Comparison of ENCODE assay signal across 11 cellular contexts in the genomic region with DNA sequence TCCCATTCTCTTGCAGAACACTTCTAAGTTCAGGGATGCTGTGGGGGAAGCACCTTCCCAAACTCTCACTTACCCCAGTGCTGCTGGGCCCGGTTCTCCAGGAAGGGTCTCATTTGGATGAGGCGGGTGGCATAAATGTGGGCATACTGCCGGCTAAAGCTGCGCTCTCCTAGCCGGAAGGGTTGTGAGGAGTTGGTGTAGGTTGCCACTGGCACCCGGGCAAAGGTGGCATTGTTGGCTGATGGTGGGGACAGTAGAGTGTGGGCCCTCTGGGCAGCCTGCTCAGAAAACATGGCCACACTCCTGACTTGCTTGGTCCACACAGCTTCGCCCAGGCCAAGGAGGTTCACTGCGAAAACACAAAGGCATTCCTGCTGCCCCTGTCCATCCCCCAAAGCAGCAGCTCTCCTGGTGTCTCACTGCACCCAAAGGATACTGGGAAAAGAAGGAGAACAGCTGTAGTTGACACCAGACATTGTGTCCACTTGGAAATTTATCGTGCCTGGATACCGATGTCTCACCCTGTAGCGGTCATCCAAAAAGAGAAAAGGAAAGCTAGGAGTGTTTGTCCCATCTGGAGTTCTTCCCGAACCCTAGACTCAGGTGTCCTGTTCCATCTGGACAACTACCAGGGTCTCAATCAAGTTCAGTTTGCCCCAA. TPM values are rescaled to one million over a fixed set of nuclear protein-coding genes. Genes with fewer than 3 reads are reported as not detected.
DNase-seq lines count a peak whose midpoint lies in the region; ATAC-seq, FAIRE-seq and TF ChIP-seq lines count a peak whose summit lies in the region.
"Had no signal": no experiment of that assay in that cellular context is flagged by ENCODE, and none has a peak within 500 bp of the region (broad histone marks: within the 10 kb centered on the region; RNA-seq: fewer than 3 reads in every experiment).

No MANE protein-coding gene starts in this region.

- H2AFZ ChIP-seq in DND-41 (ENCODE audit: low read depth, low read length) (no peak overlapping the region), Karpas-422 (ENCODE audit: low read length) (no peak overlapping the region), mammary epithelial cell (ENCODE audit: low read depth, low read length) (no peak overlapping the region), osteoblast (ENCODE audit: low read length) (no peak overlapping the region)

- WGBS in mammary epithelial cell (ENCODE audit: low coverage, missing lambda C conversion rate): 97% methylated on average over 12 of the region's 12 CpGs

- H3K4me1 ChIP-seq in DND-41 (ENCODE audit: insufficient read depth, low read length) (peaks cover 49% of the 10 kb centered on the region), Karpas-422 (ENCODE audit: low read length) (peaks cover 28% of the 10 kb centered on the region), mammary epithelial cell (ENCODE audit: insufficient read depth, low read length) (peaks cover 20% of the 10 kb centered on the region), osteoblast (ENCODE audit: insufficient read depth, low read length) (peaks cover 11% of the 10 kb centered on the region)

- H4K20me1 ChIP-seq in DND-41 (ENCODE audit: insufficient read depth, low read length): peaks cover 24% of the 10 kb centered on the region; the same call in 1 of the 2 replicates
- H4K20me1 ChIP-seq in Karpas-422 (ENCODE audit: insufficient read depth, low read depth, low read length): peaks cover 5% of the 10 kb centered on the region; the same call in 1 of the 2 replicates
- H4K20me1 ChIP-seq in mammary epithelial cell (ENCODE audit: insufficient read depth, low read length): no peaks in the 10 kb centered on the region
- no peaks in the 10 kb centered on the region for H4K20me1 ChIP-seq in osteoblast (ENCODE audit: insufficient read depth, low read length)

- H3K9ac ChIP-seq in DND-41 (ENCODE audit: low read depth, low read length) (peak overlapping the region; percentile 67), Karpas-422 (ENCODE audit: low read length) (peak overlapping the region; percentile 75), mammary epithelial cell (ENCODE audit: insufficient read depth, low read length) (no peak overlapping the region)

- intact Hi-C loops in mammary epithelial cell (cut with micrococcal nuclease): loop anchor here (2.0 to 5.0 kb wide), 2 partner anchors 50 to 75 kb away; no protein-coding TSS in a partner anchor

- dilution Hi-C loops in mammary epithelial cell (cut with HindIII; ENCODE audit: low sequenced_read_pairs): no loop called here

- CTCF ChIA-PET in mammary epithelial cell (lab: Charles Lee; ENCODE audit: low non-redundant PET): interaction anchor here (1.5 kb wide), 1 partner anchor 50 kb away, joined by 5 read pairs; no protein-coding TSS in a partner anchor

- ATAC-seq in DND-41 (ENCODE audit: insufficient read depth, low read depth) (no peak), HG02870 (IDR thresholded peaks at IDR 0.05; ENCODE audit: unreplicated experiment) (no peak)

- no peak for DNase-seq in DND-41
- no peak for DNase-seq in Karpas-422
- DNase-seq in mammary epithelial cell: no peak
- peak; percentile 58 for DNase-seq in osteoblast (ENCODE audit: insufficient read length, low spot score, missing footprints)
- no peak for DNase-seq in GM20000 (ENCODE audit: low spot score)
- DNase-seq in GM12892 (ENCODE audit: insufficient read length): no peak
- DNase-seq in GM19239 (ENCODE audit: insufficient read length, low spot score): no peak
- DNase-seq: brain microvascular endothelial cell, T-helper 9 cell had no signal

- H3K27ac ChIP-seq in DND-41 (ENCODE audit: low read length): peak overlapping the region; percentile 51
- H3K27ac ChIP-seq in Karpas-422 (ENCODE audit: low read length): peak overlapping the region; percentile 58
- no peak overlapping the region for H3K27ac ChIP-seq in mammary epithelial cell (ENCODE audit: insufficient read depth, low read depth, low read length)
- H3K27ac ChIP-seq in osteoblast (ENCODE audit: low read depth, low read length): no peak overlapping the region

- H3K79me2 ChIP-seq in DND-41 (ENCODE audit: insufficient read depth, low read length): peaks cover 57% of the 10 kb centered on the region
- H3K79me2 ChIP-seq in Karpas-422 (ENCODE audit: low read length): peaks cover 38% of the 10 kb centered on the region
- peaks cover 40% of the 10 kb centered on the region for H3K79me2 ChIP-seq in mammary epithelial cell (ENCODE audit: insufficient read depth, low read length)
- peaks cover 40% of the 10 kb centered on the region for H3K79me2 ChIP-seq in osteoblast (ENCODE audit: insufficient read depth, low read length)

- no peaks in the 10 kb centered on the region for H3K9me3 ChIP-seq in DND-41 (ENCODE audit: insufficient read depth, low read length, severe bottlenecking)
- no peaks in the 10 kb centered on the region for H3K9me3 ChIP-seq in Karpas-422 (ENCODE audit: low read length)
- no peaks in the 10 kb centered on the region for H3K9me3 ChIP-seq in mammary epithelial cell (replicated peaks; ENCODE audit: insufficient read depth, low read length)
- H3K9me3 ChIP-seq in osteoblast (ENCODE audit: low read depth, low read length): no peaks in the 10 kb centered on the region

- H3K4me2 ChIP-seq in DND-41 (ENCODE audit: insufficient read depth, low read length): peak overlapping the region; percentile 95
- H3K4me2 ChIP-seq in Karpas-422 (ENCODE audit: low read depth, low read length, poor library complexity, severe bottlenecking): peak overlapping the region; percentile 92
- peak overlapping the region; percentile 96 for H3K4me2 ChIP-seq in mammary epithelial cell (ENCODE audit: insufficient read depth, low read depth, low read length)
- H3K4me2 ChIP-seq in osteoblast (ENCODE audit: insufficient read depth, low read length): peak overlapping the region; percentile 99

- H3K27me3 ChIP-seq in DND-41 (ENCODE audit: insufficient read depth, low read length, poor library complexity): no peaks in the 10 kb centered on the region
- H3K27me3 ChIP-seq in Karpas-422 (ENCODE audit: low read length): no peaks in the 10 kb centered on the region
- H3K27me3 ChIP-seq in mammary epithelial cell (ENCODE audit: insufficient read depth, low read length): no peaks in the 10 kb centered on the region
- H3K27me3 ChIP-seq in osteoblast (ENCODE audit: insufficient read depth, low read length): no peaks in the 10 kb centered on the region
- H3K27me3 ChIP-seq: brain microvascular endothelial cell had no signal

- H3K36me3 ChIP-seq in DND-41 (ENCODE audit: insufficient read depth, low read length) (peaks cover 49% of the 10 kb centered on the region), Karpas-422 (ENCODE audit: insufficient read depth, low read length) (peaks cover 20% of the 10 kb centered on the region), mammary epithelial cell (ENCODE audit: insufficient read depth, low read length) (peaks cover 11% of the 10 kb centered on the region), osteoblast (ENCODE audit: insufficient read depth, low read length) (peaks cover 26% of the 10 kb centered on the region)

- no peak for FAIRE-seq in GM12892 (lab: Jason Lieb, UNC)
- no peak for FAIRE-seq in GM19239 (lab: Jason Lieb, UNC)
- FAIRE-seq: frontal cortex had no signal

- no peaks in the 10 kb centered on the region for H3K9me2 ChIP-seq in Karpas-422 (replicated peaks; ENCODE audit: insufficient read depth, low read length)

- in situ Hi-C loops in mammary epithelial cell (cut with MboI; ENCODE audit: low sequenced_read_pairs in 2 of 2): no loop called here

- H3K4me3 ChIP-seq in DND-41 (ENCODE audit: low read depth in 1 of 2, low read length in 2 of 2): peak overlapping the region; percentile 66 to 77; a peak in 3 of 4 replicates
- H3K4me3 ChIP-seq in Karpas-422 (ENCODE audit: low read length): peak overlapping the region; percentile 72
- peak overlapping the region in 2 of 3 experiments; percentile 84 to 89 for H3K4me3 ChIP-seq in mammary epithelial cell (replicated peaks in 1 of 3; ENCODE audit: insufficient read depth in 1 of 3, low read depth in 2 of 3, low read length in 3 of 3)
- no peak overlapping the region for H3K4me3 ChIP-seq in osteoblast (ENCODE audit: insufficient read depth, low read length)

- no peak for TF ChIP-seq POLR2A in GM12892 (IDR thresholded peaks at IDR 0.05; ENCODE audit: low read depth, low read length)

- BruUV-seq in mammary epithelial cell (replicated peaks; lab: Mats Ljungman, UMichigan): no TSS peak

- TF ChIP-seq CTCF in DND-41 (IDR thresholded peaks at IDR 0.05; ENCODE audit: borderline replicate concordance, extremely low read depth, low read length, poor library complexity, severe bottlenecking): no peak
- TF ChIP-seq CTCF in mammary epithelial cell (conservative IDR thresholded peaks at IDR 0.05 in 1 of 2, IDR thresholded peaks at IDR 0.05 in 1 of 2; ENCODE audit: extremely low read depth in 1 of 2, insufficient read depth in 1 of 2, low read depth in 1 of 2, low read length in 2 of 2): no peak
- TF ChIP-seq CTCF in osteoblast (IDR thresholded peaks at IDR 0.05; ENCODE audit: extremely low read depth, low read depth, low read length): no peak
- TF ChIP-seq CTCF in GM20000 (IDR thresholded peaks at IDR 0.05; ENCODE audit: extremely low read depth, missing control alignments): no peak

RNA-seq across cellular contexts. Expression of gene POLD2, which starts 1.5 kb away (rescaled TPM):
- 165 and 217 TPM in 2 replicates for total RNA-seq in Karpas-422 (2014; rRNA removed; shearing (Covaris generic); ENCODE audit: low replicate concordance)
- total RNA-seq in mammary epithelial cell: 100 to 1,000 TPM in 1 of 2 donors, 10 to 100 TPM in 1; 72.8 to 144 TPM
- polyA plus RNA-seq in mammary epithelial cell: 187 TPM
- 144 TPM for polyA minus RNA-seq in mammary epithelial cell
- total RNA-seq in osteoblast: 69.2 and 80.3 TPM in 2 replicates
- polyA plus RNA-seq in GM12892 (2012; ENCODE audit: missing spikeins): 112 TPM

RNA-seq across cellular contexts. Expression of gene AEBP1, which starts 17.7 kb away (rescaled TPM):
- total RNA-seq in Karpas-422 (2014; rRNA removed; shearing (Covaris generic); ENCODE audit: low replicate concordance): 5.9 TPM in 1 of 2 replicates, not detected in the other
- 10 to 100 TPM in 1 of 2 donors, under 1 TPM in 1; 0.24 to 16.7 TPM for total RNA-seq in mammary epithelial cell
- 0.06 TPM for polyA plus RNA-seq in mammary epithelial cell
- 5.3 TPM for polyA minus RNA-seq in mammary epithelial cell
- 219 and 267 TPM in 2 replicates for total RNA-seq in osteoblast
- polyA plus RNA-seq in GM12892 (2012; ENCODE audit: missing spikeins): 0.11 TPM

RNA-seq across cellular contexts. Expression of gene MYL7, which starts 19.2 kb away (rescaled TPM):
- not detected in 2 replicates for total RNA-seq in Karpas-422 (2014; rRNA removed; shearing (Covaris generic); ENCODE audit: low replicate concordance)
- total RNA-seq in mammary epithelial cell (10 to 100 TPM in 1 of 2 donors, under 1 TPM in 1; 0.82 to 31.0 TPM), osteoblast (not detected in 2 replicates)
- polyA plus RNA-seq in mammary epithelial cell: 0.11 TPM
- not detected for polyA minus RNA-seq in mammary epithelial cell
- not detected for polyA plus RNA-seq in GM12892 (2012; ENCODE audit: missing spikeins)

RNA-seq across cellular contexts. Expression of gene POLM, which starts 39.6 kb away (rescaled TPM):
- 34.5 and 47.1 TPM in 2 replicates for total RNA-seq in Karpas-422 (2014; rRNA removed; shearing (Covaris generic); ENCODE audit: low replicate concordance)
- total RNA-seq in mammary epithelial cell: 10 to 100 TPM; 11.8 to 18.7 TPM
- polyA plus RNA-seq in mammary epithelial cell: 5.3 TPM
- polyA minus RNA-seq in mammary epithelial cell: 4.8 TPM
- 35.9 and 40.9 TPM in 2 replicates for total RNA-seq in osteoblast
- 14.6 TPM for polyA plus RNA-seq in GM12892 (2012; ENCODE audit: missing spikeins)

RNA-seq across cellular contexts. Expression of gene PGAM2, which starts 56.5 kb away (rescaled TPM):
- 1.9 TPM in 1 of 2 replicates, not detected in the other for total RNA-seq in Karpas-422 (2014; rRNA removed; shearing (Covaris generic); ENCODE audit: low replicate concordance)
- total RNA-seq in mammary epithelial cell (not detected), osteoblast (0.29 and 0.36 TPM in 2 replicates)
- polyA plus RNA-seq in mammary epithelial cell: not detected
- polyA minus RNA-seq in mammary epithelial cell: not detected
- not detected for polyA plus RNA-seq in GM12892 (2012; ENCODE audit: missing spikeins)

Comparison
In these comparisons a context has a peak if more than half of its experiments do, and no peak if none do; other contexts are left out.
1. H3K27ac ChIP-seq: peak in DND-41 (single experiment) and Karpas-422 (single experiment); none in mammary epithelial cell (single experiment) and osteoblast (single experiment).
2. RNA of gene AEBP1, which starts 17.7 kb away (total RNA-seq): 219 to 267 TPM in osteoblast; 0.24 to 16.7 TPM in mammary epithelial cell and 5.9 TPM in Karpas-422; every median in the first group is over 10 times any median in the second.
3. Peak in every context shown above with its lines, with median percentiles within 50 percentile points of each other: H3K4me2 ChIP-seq.